9 cellular contexts compared by ENCODE assay signal in the genomic region with DNA sequence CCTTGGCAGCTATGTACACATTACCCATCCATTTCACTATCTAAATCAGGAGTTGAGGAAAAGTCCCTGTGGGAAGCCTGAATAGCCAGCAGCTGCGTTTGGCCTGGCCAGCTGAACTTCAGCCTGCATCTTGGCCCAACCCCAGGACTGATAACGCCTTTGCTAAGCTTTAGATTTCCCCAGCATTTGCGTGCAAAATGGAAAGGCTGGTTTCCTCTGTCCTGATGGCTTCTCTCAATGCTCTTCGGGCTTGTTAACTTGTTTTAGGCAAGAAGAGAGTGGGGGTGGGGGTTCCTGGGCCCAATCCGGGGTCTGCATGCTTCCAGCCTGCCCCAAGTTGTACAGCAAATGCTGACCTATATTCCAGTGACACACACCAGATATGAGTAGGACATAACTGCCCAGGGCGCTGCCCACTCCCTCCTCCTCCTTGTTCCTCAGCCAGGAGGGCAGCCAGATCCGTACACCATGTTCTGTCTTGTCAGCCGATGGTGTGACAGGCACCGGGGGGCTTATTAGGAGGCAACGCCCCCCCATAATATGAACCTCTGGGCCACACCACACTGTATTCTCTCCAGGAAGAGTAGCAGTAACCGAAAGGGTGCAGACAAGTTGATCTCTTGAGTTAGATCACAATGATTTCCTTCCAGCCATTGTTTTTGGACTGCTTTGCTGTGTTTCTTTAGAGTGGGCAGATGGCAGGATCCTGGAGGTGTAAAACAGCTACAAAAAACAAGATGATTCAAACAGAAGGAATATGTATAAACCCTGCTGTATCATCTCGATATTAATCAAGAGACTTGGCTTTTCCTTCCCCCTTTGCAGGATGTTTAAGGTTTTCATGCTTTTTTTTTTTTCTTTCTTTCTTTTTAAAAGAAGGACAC.
A peak's percentile ranks its signal among the peaks of the same experiment; 100 is the strongest.
DNase-seq lines count a peak whose midpoint lies in the region; ATAC-seq and TF ChIP-seq lines count a peak whose summit lies in the region.
"Had no signal": no experiment of that assay in that cellular context is flagged by ENCODE, and none has a peak within 500 bp of the region (broad histone marks: within the 10 kb centered on the region; RNA-seq: fewer than 3 reads in every experiment).

No MANE protein-coding gene starts in this region.

- H3K27me3 ChIP-seq in mammary epithelial cell (ENCODE audit: insufficient read depth, low read length) (no peaks in the 10 kb centered on the region), smooth muscle cell (ENCODE audit: low read depth) (no peaks in the 10 kb centered on the region)

- peaks cover 9% of the 10 kb centered on the region for H3F3A ChIP-seq in smooth muscle cell (ENCODE audit: low read depth)

- dilution Hi-C loops in mammary epithelial cell (cut with HindIII; ENCODE audit: low sequenced_read_pairs): no loop called here

- H3K36me3 ChIP-seq in mammary epithelial cell (ENCODE audit: insufficient read depth, low read length) (no peaks in the 10 kb centered on the region), smooth muscle cell (ENCODE audit: low read depth) (no peaks in the 10 kb centered on the region)

- CTCF ChIA-PET in mammary epithelial cell (lab: Charles Lee; ENCODE audit: low non-redundant PET): no interaction called here

- ATAC-seq in activated T-helper 17 cell treated with anti-CD3 and anti-CD28 coated beads, Interleukin-2, amount 50 U/mL, for 72 hours (replicated peaks): no peak

- H2AFZ ChIP-seq in mammary epithelial cell (ENCODE audit: low read depth, low read length) (peak overlapping the region; percentile 56), smooth muscle cell (ENCODE audit: low read depth) (peak overlapping the region; percentile 76)

- H3K79me2 ChIP-seq in mammary epithelial cell (ENCODE audit: insufficient read depth, low read length) (no peaks in the 10 kb centered on the region), smooth muscle cell (ENCODE audit: low read depth) (no peaks in the 10 kb centered on the region)

- DNase-seq in LHCN-M2 (ENCODE audit: low read depth) (peak; percentile 90), mammary epithelial cell (no peak), iris pigment epithelial cell (ENCODE audit: low read depth) (peak; percentile 63), smooth muscle cell (lab: John Stamatoyannopoulos, UW; ENCODE audit: unreplicated experiment) (peak; percentile 13), NCI-H2107 (lab: John Stamatoyannopoulos, UW) (no peak), NCI-H1436 treated with DMSO at 0.1 percent for 48 hours (lab: John Stamatoyannopoulos, UW) (no peak), A172 (ENCODE audit: low spot score) (no peak)
- DNase-seq: activated gamma-delta T cell had no signal

- H3K9ac ChIP-seq in mammary epithelial cell (ENCODE audit: insufficient read depth, low read length) (no peak overlapping the region), smooth muscle cell (ENCODE audit: low read depth) (peak overlapping the region; percentile 10)

- no TSS peak for BruUV-seq in mammary epithelial cell (replicated peaks; lab: Mats Ljungman, UMichigan)

- in situ Hi-C loops in mammary epithelial cell (cut with MboI; ENCODE audit: low sequenced_read_pairs in 2 of 2): no loop called here

- H3K27me3 Mint-ChIP-seq in activated T-helper 17 cell treated with anti-CD3 and anti-CD28 coated beads, Interleukin-2, amount 50 U/mL, for 72 hours: peaks cover 5% of the 10 kb centered on the region

- H3K4me1 Mint-ChIP-seq in activated T-helper 17 cell treated with anti-CD3 and anti-CD28 coated beads, Interleukin-2, amount 50 U/mL, for 72 hours: peaks cover 5% of the 10 kb centered on the region

- H3K27ac ChIP-seq in mammary epithelial cell (ENCODE audit: insufficient read depth, low read depth, low read length) (no peak overlapping the region), smooth muscle cell (ENCODE audit: low read depth) (peak overlapping the region; percentile 48)

- H3K4me1 ChIP-seq in mammary epithelial cell (ENCODE audit: insufficient read depth, low read length) (peaks cover 10% of the 10 kb centered on the region), smooth muscle cell (ENCODE audit: low read depth) (peaks cover 24% of the 10 kb centered on the region)

- no peak overlapping the region for H3K4me3 Mint-ChIP-seq in activated T-helper 17 cell treated with anti-CD3 and anti-CD28 coated beads, Interleukin-2, amount 50 U/mL, for 72 hours

- H4K20me1 ChIP-seq in mammary epithelial cell (ENCODE audit: insufficient read depth, low read length) (no peaks in the 10 kb centered on the region), smooth muscle cell (ENCODE audit: low read depth) (no peaks in the 10 kb centered on the region)

- H3K27ac Mint-ChIP-seq in activated T-helper 17 cell treated with anti-CD3 and anti-CD28 coated beads, Interleukin-2, amount 50 U/mL, for 72 hours: no peak overlapping the region

- no peak overlapping the region for H3K4me2 ChIP-seq in mammary epithelial cell (ENCODE audit: insufficient read depth, low read depth, low read length)
- H3K4me2 ChIP-seq in smooth muscle cell: peak overlapping the region; percentile 57

- TF ChIP-seq CTCF in mammary epithelial cell (conservative IDR thresholded peaks at IDR 0.05 in 1 of 2, IDR thresholded peaks at IDR 0.05 in 1 of 2; ENCODE audit: extremely low read depth in 1 of 2, insufficient read depth in 1 of 2, low read depth in 1 of 2, low read length in 2 of 2) (no peak), smooth muscle cell (IDR thresholded peaks at IDR 0.05; ENCODE audit: borderline replicate concordance, insufficient read depth, poor library complexity, severe bottlenecking) (no peak)

- H3K9me3 Mint-ChIP-seq in activated T-helper 17 cell treated with anti-CD3 and anti-CD28 coated beads, Interleukin-2, amount 50 U/mL, for 72 hours: peaks cover 5% of the 10 kb centered on the region

- H3K4me3 ChIP-seq in mammary epithelial cell (replicated peaks in 1 of 3; ENCODE audit: insufficient read depth in 1 of 3, low read depth in 2 of 3, low read length in 3 of 3): no peak overlapping the region
- no peak overlapping the region for H3K4me3 ChIP-seq in smooth muscle cell

- WGBS in mammary epithelial cell (ENCODE audit: low coverage, missing lambda C conversion rate): 38% methylated on average over 12 of the region's 12 CpGs
- WGBS in smooth muscle cell (ENCODE audit: low lambda C conversion rate): 43% methylated on average over 12 of the region's 12 CpGs

- H3K36me3 Mint-ChIP-seq in activated T-helper 17 cell treated with anti-CD3 and anti-CD28 coated beads, Interleukin-2, amount 50 U/mL, for 72 hours (ENCODE audit: low read depth): no peaks in the 10 kb centered on the region

- intact Hi-C loops in mammary epithelial cell (cut with micrococcal nuclease): no loop called here

- no peaks in the 10 kb centered on the region for H3K9me3 ChIP-seq in mammary epithelial cell (replicated peaks; ENCODE audit: insufficient read depth, low read length)
- no peaks in the 10 kb centered on the region for H3K9me3 ChIP-seq in smooth muscle cell (replicated peaks; ENCODE audit: low read depth)

Comparison
In these comparisons a context has a peak if more than half of its experiments do, and no peak if none do; other contexts are left out.
1. DNase-seq: peak in LHCN-M2 (single experiment), iris pigment epithelial cell (single experiment) and smooth muscle cell (single experiment); none in mammary epithelial cell (single experiment), NCI-H2107 (single experiment), NCI-H1436 treated with DMSO at 0.1 percent for 48 hours (single experiment) and A172 (single experiment).